In genomic region chr12:57609781-57610552, GRCh38 we compare ENCODE assay signal across 11 cellular contexts. TPM values are rescaled to one million over a fixed set of nuclear protein-coding genes. Genes with fewer than 3 reads are reported as not detected.
DNase-seq lines count a peak whose midpoint lies in the region; ATAC-seq and TF ChIP-seq lines count a peak whose summit lies in the region.
"Had no signal": no experiment of that assay in that cellular context is flagged by ENCODE, and none has a peak within 500 bp of the region (broad histone marks: within the 10 kb centered on the region; RNA-seq: fewer than 3 reads in every experiment).

No MANE protein-coding gene starts in this region.

- peaks cover 38% of the 10 kb centered on the region for H3K27me3 Mint-ChIP-seq in activated T-cell treated with anti-CD3 and anti-CD28 coated beads, Interleukin-2, amount 50 U/mL, for 24 hours

- peaks cover 3% of the 10 kb centered on the region for H3K36me3 Mint-ChIP-seq in activated T-cell treated with anti-CD3 and anti-CD28 coated beads, Interleukin-2, amount 50 U/mL, for 24 hours (ENCODE audit: low read depth)

- ATAC-seq in upper lobe of right lung (no peak), GM19463 (IDR thresholded peaks at IDR 0.05; ENCODE audit: unreplicated experiment) (no peak)

- H3K27ac ChIP-seq in esophagus (ENCODE audit: low read depth in 2 of 2, low read length in 1 of 2) (peak overlapping the region; percentile 80 to 84), muscle layer of colon (ENCODE audit: low read depth, low read length) (peak overlapping the region; percentile 98), upper lobe of right lung (peak overlapping the region; percentile 73)

- no peak for DNase-seq in activated T-cell treated with anti-CD3 and anti-CD28 coated beads, Interleukin-2, amount 50 U/mL, for 24 hours
- DNase-seq in activated T-cell treated with anti-CD3 and anti-CD28 coated beads for 4 hours, result no peak
- no peak for DNase-seq in upper lobe of right lung
- DNase-seq in HT-29 (ENCODE audit: low spot score), result no peak
- DNase-seq in NOMO-1 (lab: John Stamatoyannopoulos, UW; ENCODE audit: unreplicated experiment in 2 of 2), result no peak
- DNase-seq: activated CD4-positive, alpha-beta T cell treated with anti-CD3 and anti-CD28 coated beads, Interleukin-2, amount 50 U/mL, for 4 hours; foreskin melanocyte; NCI-H510A had no signal

- H3K9ac ChIP-seq in muscle layer of colon (ENCODE audit: low read length), result peak overlapping the region; percentile 82

- H3K9me3 ChIP-seq in esophagus (ENCODE audit: control insufficient read depth in 2 of 2, insufficient read depth in 1 of 2, low read depth in 1 of 2, low read length in 1 of 2), result no peaks in the 10 kb centered on the region
- no peaks in the 10 kb centered on the region for H3K9me3 ChIP-seq in muscle layer of colon (ENCODE audit: low read length)
- H3K9me3 ChIP-seq in upper lobe of right lung, result no peaks in the 10 kb centered on the region

- peak overlapping the region; percentile 82 for H3K27ac Mint-ChIP-seq in activated T-cell treated with anti-CD3 and anti-CD28 coated beads, Interleukin-2, amount 50 U/mL, for 24 hours

- H3K9me3 Mint-ChIP-seq in activated T-cell treated with anti-CD3 and anti-CD28 coated beads, Interleukin-2, amount 50 U/mL, for 24 hours, result no peaks in the 10 kb centered on the region

- intact Hi-C loops in upper lobe of right lung (cut with DNase I), result no loop called here

- no peak for TF ChIP-seq CTCF in upper lobe of right lung (IDR thresholded peaks at IDR 0.05)

- H3K4me3 ChIP-seq in esophagus (ENCODE audit: low read depth in 1 of 2, low read length in 2 of 2), result peak overlapping the region; percentile 4 to 11
- peak overlapping the region; percentile 59 to 66 for H3K4me3 ChIP-seq in muscle layer of colon (ENCODE audit: low read depth in 1 of 2, low read length in 2 of 2)
- H3K4me3 ChIP-seq in upper lobe of right lung, result peak overlapping the region; percentile 62

- H3K4me1 Mint-ChIP-seq in activated T-cell treated with anti-CD3 and anti-CD28 coated beads, Interleukin-2, amount 50 U/mL, for 24 hours (ENCODE audit: low read depth), result peaks cover 18% of the 10 kb centered on the region

- WGBS in esophagus, 2 donors, result 29 to 34% methylated on average over 29 to 34 of the region's 34 CpGs

- peak overlapping the region; percentile 64 for H3K4me3 Mint-ChIP-seq in activated T-cell treated with anti-CD3 and anti-CD28 coated beads, Interleukin-2, amount 50 U/mL, for 24 hours

- H3K27me3 ChIP-seq in esophagus (ENCODE audit: control insufficient read depth in 1 of 2, insufficient read depth in 2 of 2, low read length in 2 of 2) (no peaks in the 10 kb centered on the region), muscle layer of colon (ENCODE audit: control insufficient read depth in 1 of 2, insufficient read depth in 2 of 2, low read length in 2 of 2) (no peaks in the 10 kb centered on the region), upper lobe of right lung (peaks cover 14% of the 10 kb centered on the region)

- H3K4me1 ChIP-seq in esophagus (ENCODE audit: control insufficient read depth in 2 of 2, insufficient read depth in 2 of 2, low read length in 1 of 2) (peaks cover 4 to 10% of the 10 kb centered on the region in 2 donors), muscle layer of colon (ENCODE audit: insufficient read depth, low read length) (peaks cover 48% of the 10 kb centered on the region), upper lobe of right lung (peaks cover 19% of the 10 kb centered on the region)

- peaks cover 0 to 2% of the 10 kb centered on the region in 2 donors for H3K36me3 ChIP-seq in esophagus (ENCODE audit: control insufficient read depth in 2 of 2, insufficient read depth in 2 of 2, low read length in 1 of 2)
- peaks cover 41% of the 10 kb centered on the region for H3K36me3 ChIP-seq in muscle layer of colon (ENCODE audit: insufficient read depth, low read length)
- no peaks in the 10 kb centered on the region for H3K36me3 ChIP-seq in upper lobe of right lung

RNA-seq across cellular contexts. Expression of gene ARHGEF25, which starts 1.3 kb away (rescaled TPM):
- 10 to 100 TPM; 18.4 to 20.8 TPM for polyA plus RNA-seq in esophagus
- total RNA-seq in upper lobe of right lung, result 16.3 TPM
- total RNA-seq in HT-29 (2014; rRNA removed; shearing (Covaris generic)), result 0.25 TPM in 1 of 2 replicates, not detected in the other

RNA-seq across cellular contexts. Expression of gene DTX3, which starts 5.3 kb away (rescaled TPM):
- 10 to 100 TPM; 11.6 to 16.7 TPM for polyA plus RNA-seq in esophagus
- total RNA-seq in upper lobe of right lung, result 26.0 TPM
- not detected in 2 replicates for total RNA-seq in HT-29 (2014; rRNA removed; shearing (Covaris generic))

RNA-seq across cellular contexts. Expression of gene PIP4K2C, which starts 19.0 kb away (rescaled TPM):
- 10 to 100 TPM in 1 of 2 donors, 1 to 10 TPM in 1; 9.4 to 20.3 TPM for polyA plus RNA-seq in esophagus
- 31.0 TPM for total RNA-seq in upper lobe of right lung
- 30.8 and 37.2 TPM in 2 replicates for total RNA-seq in HT-29 (2014; rRNA removed; shearing (Covaris generic))

RNA-seq across cellular contexts. Expression of gene B4GALNT1, which starts 23.0 kb away (rescaled TPM):
- polyA plus RNA-seq in esophagus, result under 1 TPM; 0.10 to 0.18 TPM
- total RNA-seq in upper lobe of right lung, result 0.93 TPM
- total RNA-seq in HT-29 (2014; rRNA removed; shearing (Covaris generic)), result 3.1 and 5.8 TPM in 2 replicates

Comparison
In these comparisons a context has a peak if more than half of its experiments do, and no peak if none do; other contexts are left out.
1. H3K4me3 ChIP-seq: peak in every context shown above with its lines; median percentile 62 in muscle layer of colon; 62 in upper lobe of right lung; 8 in esophagus.
2. RNA of gene ARHGEF25, which starts 1.3 kb away (total RNA-seq): 16.3 TPM in upper lobe of right lung (single experiment); 0.25 TPM in HT-29; every median in the first group is over 10 times any median in the second.
3. RNA of gene DTX3, which starts 5.3 kb away (total RNA-seq): 26.0 TPM in upper lobe of right lung (single experiment); not detected in HT-29; every median in the first group is over 10 times any median in the second.
4. Peak in every context shown above with its lines, with median percentiles within 50 percentile points of each other: H3K27ac ChIP-seq.